6 cellular contexts compared by ENCODE assay signal in genomic region chr7:1578513-1578912, GRCh38.
"Had no signal": no experiment of that assay in that cellular context is flagged by ENCODE, and none has a peak within 500 bp of the region (broad histone marks: within the 10 kb centered on the region; RNA-seq: fewer than 3 reads in every experiment).

No MANE protein-coding gene starts in this region.

- H3K27ac ChIP-seq: KMS-11 had no signal

- H3K4me2 ChIP-seq: KMS-11 had no signal

- H3K9ac ChIP-seq: KMS-11 had no signal

- H3K9me3 ChIP-seq: HAP-1 had no signal

- DNase-seq: GOT3, IMR-90, KBM-7 had no signal

- H3K4me3 ChIP-seq: HAP-1 had no signal

- FAIRE-seq: H54 had no signal

- H3K36me3 ChIP-seq: HAP-1 had no signal
